1 cellular context compared by ENCODE assay signal in the genomic region with DNA sequence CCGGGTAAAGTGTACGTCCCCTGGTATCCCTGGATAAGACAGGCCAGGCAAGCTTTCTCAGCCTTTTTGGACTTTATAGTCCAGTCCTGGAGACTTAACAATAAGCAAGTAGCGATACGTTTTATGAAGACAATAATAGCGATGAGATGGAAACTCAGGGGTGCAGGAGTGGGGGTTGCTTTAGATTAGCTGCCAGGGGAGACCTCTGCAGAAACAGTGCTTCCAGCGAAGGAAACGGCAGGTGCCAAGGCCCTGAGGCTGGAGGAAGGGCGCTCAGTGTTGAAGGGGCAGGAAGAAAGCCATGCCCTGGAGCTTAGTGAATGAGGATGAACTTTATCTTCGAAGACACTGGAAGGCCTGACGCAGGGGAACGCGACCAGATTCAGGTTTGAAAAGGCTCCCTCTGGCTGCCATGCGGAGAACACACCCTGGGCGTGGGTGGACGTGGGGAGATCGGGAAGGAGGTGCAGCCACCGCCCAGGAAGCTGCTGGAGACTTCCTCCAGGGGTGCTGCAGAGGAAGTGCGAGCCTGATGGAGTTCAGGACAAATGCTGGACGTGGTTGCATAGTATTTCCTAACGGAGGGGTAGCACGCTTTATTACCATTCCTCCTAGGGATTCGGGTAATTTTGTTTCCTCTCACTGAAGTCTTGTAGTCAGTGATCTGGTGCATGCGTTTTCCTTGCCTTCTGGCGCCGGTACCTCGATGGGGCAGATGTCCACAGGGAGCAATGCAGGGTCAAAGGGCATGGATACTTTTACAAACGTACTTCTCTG.
A peak's percentile ranks its signal among the peaks of the same experiment; 100 is the strongest.
TF ChIP-seq lines count a peak whose summit lies in the region.

No MANE protein-coding gene starts in this region.

TF ChIP-seq in GM12878, 131 proteins besides CTCF, POLR2A, EP300 and RAD21 (continued from another document and continues in another):
- TF ChIP-seq BRCA1 (IDR thresholded peaks at IDR 0.05; ENCODE audit: low read depth, low read length) (no peak), SMAD5 (IDR thresholded peaks at IDR 0.05; ENCODE audit: low read depth) (no peak), IKZF2 (IDR thresholded peaks at IDR 0.05) (peak; percentile 93), CHD2 (IDR thresholded peaks at IDR 0.05; ENCODE audit: borderline replicate concordance, low read depth, low read length) (peak; percentile 61; the same call in 1 of the 2 replicates), MYC (IDR thresholded peaks at IDR 0.05; ENCODE audit: insufficient read depth, insufficient read length, insufficient replicate concordance, low read length, severe bottlenecking) (no peak), BMI1 (IDR thresholded peaks at IDR 0.05; ENCODE audit: borderline replicate concordance) (no peak), MTA3 (IDR thresholded peaks at IDR 0.05; ENCODE audit: borderline replicate concordance, low read length) (no peak), EGR1 (IDR thresholded peaks at IDR 0.05; ENCODE audit: borderline replicate concordance in 1 of 2, low read depth in 2 of 2, low read length in 2 of 2) (peak; percentile 84 to 100), RBBP5 (conservative IDR thresholded peaks at IDR 0.05) (no peak), EZH2 (IDR thresholded peaks at IDR 0.05; ENCODE audit: borderline replicate concordance, control insufficient read depth, low read depth, low read length) (no peak), IRF4 (IDR thresholded peaks at IDR 0.05; ENCODE audit: low read depth, low read length) (peak; percentile 72; the same call in 1 of the 2 replicates), RELA (IDR thresholded peaks at IDR 0.05; ENCODE audit: borderline replicate concordance, partially characterized antibody) (no peak), JUND (IDR thresholded peaks at IDR 0.05; ENCODE audit: low read depth, low read length) (no peak), DPF2 (IDR thresholded peaks at IDR 0.05) (peak; percentile 6; the same call in 1 of the 2 replicates), MTA2 (IDR thresholded peaks at IDR 0.05; ENCODE audit: low read depth) (peak; percentile 27; the same call in 1 of the 2 replicates), GABPA (IDR thresholded peaks at IDR 0.05; ENCODE audit: low read depth) (peak; percentile 26; the same call in 1 of the 2 replicates), KLF5 (IDR thresholded peaks at IDR 0.05; ENCODE audit: partially characterized antibody) (no peak), KAT2A (conservative IDR thresholded peaks at IDR 0.05; ENCODE audit: control insufficient read depth, low read depth, low read length) (no peak), YBX1 (IDR thresholded peaks at IDR 0.05) (no peak), NR2C1 (IDR thresholded peaks at IDR 0.05) (peak; percentile 55), ZSCAN29 (IDR thresholded peaks at IDR 0.05) (no peak), ZNF274 (IDR thresholded peaks at IDR 0.05; ENCODE audit: insufficient read depth, insufficient read length) (no peak), SUPT20H (IDR thresholded peaks at IDR 0.05; ENCODE audit: borderline replicate concordance, control insufficient read depth, low read depth, low read length) (no peak), NBN (IDR thresholded peaks at IDR 0.05) (peak; percentile 89), ATF7 (IDR thresholded peaks at IDR 0.05; ENCODE audit: low read depth) (peak; percentile 76), STAT3 (IDR thresholded peaks at IDR 0.05; ENCODE audit: low read depth, low read length) (no peak), BCL11A (IDR thresholded peaks at IDR 0.05; ENCODE audit: low read depth, low read length) (no peak), RAD51 (IDR thresholded peaks at IDR 0.05) (no peak), FOXM1 (IDR thresholded peaks at IDR 0.05; ENCODE audit: low read depth, low read length) (peak; percentile 43; the same call in 1 of the 2 replicates), TBL1XR1 (IDR thresholded peaks at IDR 0.05; ENCODE audit: low read depth, low read length) (no peak), ZNF622 (IDR thresholded peaks at IDR 0.05) (no peak)
- TF ChIP-seq, protein P1, sequence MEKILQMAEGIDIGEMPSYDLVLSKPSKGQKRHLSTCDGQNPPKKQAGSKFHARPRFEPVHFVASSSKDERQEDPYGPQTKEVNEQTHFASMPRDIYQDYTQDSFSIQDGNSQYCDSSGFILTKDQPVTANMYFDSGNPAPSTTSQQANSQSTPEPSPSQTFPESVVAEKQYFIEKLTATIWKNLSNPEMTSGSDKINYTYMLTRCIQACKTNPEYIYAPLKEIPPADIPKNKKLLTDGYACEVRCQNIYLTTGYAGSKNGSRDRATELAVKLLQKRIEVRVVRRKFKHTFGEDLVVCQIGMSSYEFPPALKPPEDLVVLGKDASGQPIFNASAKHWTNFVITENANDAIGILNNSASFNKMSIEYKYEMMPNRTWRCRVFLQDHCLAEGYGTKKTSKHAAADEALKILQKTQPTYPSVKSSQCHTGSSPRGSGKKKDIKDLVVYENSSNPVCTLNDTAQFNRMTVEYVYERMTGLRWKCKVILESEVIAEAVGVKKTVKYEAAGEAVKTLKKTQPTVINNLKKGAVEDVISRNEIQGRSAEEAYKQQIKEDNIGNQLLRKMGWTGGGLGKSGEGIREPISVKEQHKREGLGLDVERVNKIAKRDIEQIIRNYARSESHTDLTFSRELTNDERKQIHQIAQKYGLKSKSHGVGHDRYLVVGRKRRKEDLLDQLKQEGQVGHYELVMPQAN (conservative IDR thresholded peaks at IDR 0.05) = no peak; the same call in 1 of the 2 replicates
- TF ChIP-seq, protein P2, sequence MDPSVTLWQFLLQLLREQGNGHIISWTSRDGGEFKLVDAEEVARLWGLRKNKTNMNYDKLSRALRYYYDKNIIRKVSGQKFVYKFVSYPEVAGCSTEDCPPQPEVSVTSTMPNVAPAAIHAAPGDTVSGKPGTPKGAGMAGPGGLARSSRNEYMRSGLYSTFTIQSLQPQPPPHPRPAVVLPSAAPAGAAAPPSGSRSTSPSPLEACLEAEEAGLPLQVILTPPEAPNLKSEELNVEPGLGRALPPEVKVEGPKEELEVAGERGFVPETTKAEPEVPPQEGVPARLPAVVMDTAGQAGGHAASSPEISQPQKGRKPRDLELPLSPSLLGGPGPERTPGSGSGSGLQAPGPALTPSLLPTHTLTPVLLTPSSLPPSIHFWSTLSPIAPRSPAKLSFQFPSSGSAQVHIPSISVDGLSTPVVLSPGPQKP (IDR thresholded peaks at IDR 0.05; ENCODE audit: low read depth, low read length) = peak; percentile 58; the same call in 1 of the 2 replicates
- TF ChIP-seq, protein P3, sequence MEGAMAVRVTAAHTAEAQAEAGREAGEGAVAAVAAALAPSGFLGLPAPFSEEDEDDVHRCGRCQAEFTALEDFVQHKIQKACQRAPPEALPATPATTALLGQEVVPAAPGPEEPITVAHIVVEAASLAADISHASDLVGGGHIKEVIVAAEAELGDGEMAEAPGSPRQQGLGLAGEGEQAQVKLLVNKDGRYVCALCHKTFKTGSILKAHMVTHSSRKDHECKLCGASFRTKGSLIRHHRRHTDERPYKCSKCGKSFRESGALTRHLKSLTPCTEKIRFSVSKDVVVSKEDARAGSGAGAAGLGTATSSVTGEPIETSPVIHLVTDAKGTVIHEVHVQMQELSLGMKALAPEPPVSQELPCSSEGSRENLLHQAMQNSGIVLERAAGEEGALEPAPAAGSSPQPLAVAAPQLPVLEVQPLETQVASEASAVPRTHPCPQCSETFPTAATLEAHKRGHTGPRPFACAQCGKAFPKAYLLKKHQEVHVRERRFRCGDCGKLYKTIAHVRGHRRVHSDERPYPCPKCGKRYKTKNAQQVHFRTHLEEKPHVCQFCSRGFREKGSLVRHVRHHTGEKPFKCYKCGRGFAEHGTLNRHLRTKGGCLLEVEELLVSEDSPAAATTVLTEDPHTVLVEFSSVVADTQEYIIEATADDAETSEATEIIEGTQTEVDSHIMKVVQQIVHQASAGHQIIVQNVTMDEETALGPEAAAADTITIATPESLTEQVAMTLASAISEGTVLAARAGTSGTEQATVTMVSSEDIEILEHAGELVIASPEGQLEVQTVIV (IDR thresholded peaks at IDR 0.05; ENCODE audit: borderline replicate concordance, partially characterized antibody) = no peak
- TF ChIP-seq, protein P4, sequence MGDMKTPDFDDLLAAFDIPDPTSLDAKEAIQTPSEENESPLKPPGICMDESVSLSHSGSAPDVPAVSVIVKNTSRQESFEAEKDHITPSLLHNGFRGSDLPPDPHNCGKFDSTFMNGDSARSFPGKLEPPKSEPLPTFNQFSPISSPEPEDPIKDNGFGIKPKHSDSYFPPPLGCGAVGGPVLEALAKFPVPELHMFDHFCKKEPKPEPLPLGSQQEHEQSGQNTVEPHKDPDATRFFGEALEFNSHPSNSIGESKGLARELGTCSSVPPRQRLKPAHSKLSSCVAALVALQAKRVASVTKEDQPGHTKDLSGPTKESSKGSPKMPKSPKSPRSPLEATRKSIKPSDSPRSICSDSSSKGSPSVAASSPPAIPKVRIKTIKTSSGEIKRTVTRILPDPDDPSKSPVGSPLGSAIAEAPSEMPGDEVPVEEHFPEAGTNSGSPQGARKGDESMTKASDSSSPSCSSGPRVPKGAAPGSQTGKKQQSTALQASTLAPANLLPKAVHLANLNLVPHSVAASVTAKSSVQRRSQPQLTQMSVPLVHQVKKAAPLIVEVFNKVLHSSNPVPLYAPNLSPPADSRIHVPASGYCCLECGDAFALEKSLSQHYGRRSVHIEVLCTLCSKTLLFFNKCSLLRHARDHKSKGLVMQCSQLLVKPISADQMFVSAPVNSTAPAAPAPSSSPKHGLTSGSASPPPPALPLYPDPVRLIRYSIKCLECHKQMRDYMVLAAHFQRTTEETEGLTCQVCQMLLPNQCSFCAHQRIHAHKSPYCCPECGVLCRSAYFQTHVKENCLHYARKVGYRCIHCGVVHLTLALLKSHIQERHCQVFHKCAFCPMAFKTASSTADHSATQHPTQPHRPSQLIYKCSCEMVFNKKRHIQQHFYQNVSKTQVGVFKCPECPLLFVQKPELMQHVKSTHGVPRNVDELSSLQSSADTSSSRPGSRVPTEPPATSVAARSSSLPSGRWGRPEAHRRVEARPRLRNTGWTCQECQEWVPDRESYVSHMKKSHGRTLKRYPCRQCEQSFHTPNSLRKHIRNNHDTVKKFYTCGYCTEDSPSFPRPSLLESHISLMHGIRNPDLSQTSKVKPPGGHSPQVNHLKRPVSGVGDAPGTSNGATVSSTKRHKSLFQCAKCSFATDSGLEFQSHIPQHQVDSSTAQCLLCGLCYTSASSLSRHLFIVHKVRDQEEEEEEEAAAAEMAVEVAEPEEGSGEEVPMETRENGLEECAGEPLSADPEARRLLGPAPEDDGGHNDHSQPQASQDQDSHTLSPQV (IDR thresholded peaks at IDR 0.05) = peak; percentile 85
- TF ChIP-seq, protein P5, sequence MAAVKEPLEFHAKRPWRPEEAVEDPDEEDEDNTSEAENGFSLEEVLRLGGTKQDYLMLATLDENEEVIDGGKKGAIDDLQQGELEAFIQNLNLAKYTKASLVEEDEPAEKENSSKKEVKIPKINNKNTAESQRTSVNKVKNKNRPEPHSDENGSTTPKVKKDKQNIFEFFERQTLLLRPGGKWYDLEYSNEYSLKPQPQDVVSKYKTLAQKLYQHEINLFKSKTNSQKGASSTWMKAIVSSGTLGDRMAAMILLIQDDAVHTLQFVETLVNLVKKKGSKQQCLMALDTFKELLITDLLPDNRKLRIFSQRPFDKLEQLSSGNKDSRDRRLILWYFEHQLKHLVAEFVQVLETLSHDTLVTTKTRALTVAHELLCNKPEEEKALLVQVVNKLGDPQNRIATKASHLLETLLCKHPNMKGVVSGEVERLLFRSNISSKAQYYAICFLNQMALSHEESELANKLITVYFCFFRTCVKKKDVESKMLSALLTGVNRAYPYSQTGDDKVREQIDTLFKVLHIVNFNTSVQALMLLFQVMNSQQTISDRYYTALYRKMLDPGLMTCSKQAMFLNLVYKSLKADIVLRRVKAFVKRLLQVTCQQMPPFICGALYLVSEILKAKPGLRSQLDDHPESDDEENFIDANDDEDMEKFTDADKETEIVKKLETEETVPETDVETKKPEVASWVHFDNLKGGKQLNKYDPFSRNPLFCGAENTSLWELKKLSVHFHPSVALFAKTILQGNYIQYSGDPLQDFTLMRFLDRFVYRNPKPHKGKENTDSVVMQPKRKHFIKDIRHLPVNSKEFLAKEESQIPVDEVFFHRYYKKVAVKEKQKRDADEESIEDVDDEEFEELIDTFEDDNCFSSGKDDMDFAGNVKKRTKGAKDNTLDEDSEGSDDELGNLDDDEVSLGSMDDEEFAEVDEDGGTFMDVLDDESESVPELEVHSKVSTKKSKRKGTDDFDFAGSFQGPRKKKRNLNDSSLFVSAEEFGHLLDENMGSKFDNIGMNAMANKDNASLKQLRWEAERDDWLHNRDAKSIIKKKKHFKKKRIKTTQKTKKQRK (IDR thresholded peaks at IDR 0.05; ENCODE audit: low read depth, low read length) = no peak
- TF ChIP-seq, protein P6, sequence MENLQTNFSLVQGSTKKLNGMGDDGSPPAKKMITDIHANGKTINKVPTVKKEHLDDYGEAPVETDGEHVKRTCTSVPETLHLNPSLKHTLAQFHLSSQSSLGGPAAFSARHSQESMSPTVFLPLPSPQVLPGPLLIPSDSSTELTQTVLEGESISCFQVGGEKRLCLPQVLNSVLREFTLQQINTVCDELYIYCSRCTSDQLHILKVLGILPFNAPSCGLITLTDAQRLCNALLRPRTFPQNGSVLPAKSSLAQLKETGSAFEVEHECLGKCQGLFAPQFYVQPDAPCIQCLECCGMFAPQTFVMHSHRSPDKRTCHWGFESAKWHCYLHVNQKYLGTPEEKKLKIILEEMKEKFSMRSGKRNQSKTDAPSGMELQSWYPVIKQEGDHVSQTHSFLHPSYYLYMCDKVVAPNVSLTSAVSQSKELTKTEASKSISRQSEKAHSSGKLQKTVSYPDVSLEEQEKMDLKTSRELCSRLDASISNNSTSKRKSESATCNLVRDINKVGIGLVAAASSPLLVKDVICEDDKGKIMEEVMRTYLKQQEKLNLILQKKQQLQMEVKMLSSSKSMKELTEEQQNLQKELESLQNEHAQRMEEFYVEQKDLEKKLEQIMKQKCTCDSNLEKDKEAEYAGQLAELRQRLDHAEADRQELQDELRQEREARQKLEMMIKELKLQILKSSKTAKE (IDR thresholded peaks at IDR 0.05; ENCODE audit: low read depth, poor library complexity, severe bottlenecking) = no peak
- TF ChIP-seq, protein P7, sequence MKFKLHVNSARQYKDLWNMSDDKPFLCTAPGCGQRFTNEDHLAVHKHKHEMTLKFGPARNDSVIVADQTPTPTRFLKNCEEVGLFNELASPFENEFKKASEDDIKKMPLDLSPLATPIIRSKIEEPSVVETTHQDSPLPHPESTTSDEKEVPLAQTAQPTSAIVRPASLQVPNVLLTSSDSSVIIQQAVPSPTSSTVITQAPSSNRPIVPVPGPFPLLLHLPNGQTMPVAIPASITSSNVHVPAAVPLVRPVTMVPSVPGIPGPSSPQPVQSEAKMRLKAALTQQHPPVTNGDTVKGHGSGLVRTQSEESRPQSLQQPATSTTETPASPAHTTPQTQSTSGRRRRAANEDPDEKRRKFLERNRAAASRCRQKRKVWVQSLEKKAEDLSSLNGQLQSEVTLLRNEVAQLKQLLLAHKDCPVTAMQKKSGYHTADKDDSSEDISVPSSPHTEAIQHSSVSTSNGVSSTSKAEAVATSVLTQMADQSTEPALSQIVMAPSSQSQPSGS (IDR thresholded peaks at IDR 0.05; ENCODE audit: low read length) = 0 out of 2 replicates have a peak, but pooled peaks have one; percentile 9
- TF ChIP-seq, protein P8, sequence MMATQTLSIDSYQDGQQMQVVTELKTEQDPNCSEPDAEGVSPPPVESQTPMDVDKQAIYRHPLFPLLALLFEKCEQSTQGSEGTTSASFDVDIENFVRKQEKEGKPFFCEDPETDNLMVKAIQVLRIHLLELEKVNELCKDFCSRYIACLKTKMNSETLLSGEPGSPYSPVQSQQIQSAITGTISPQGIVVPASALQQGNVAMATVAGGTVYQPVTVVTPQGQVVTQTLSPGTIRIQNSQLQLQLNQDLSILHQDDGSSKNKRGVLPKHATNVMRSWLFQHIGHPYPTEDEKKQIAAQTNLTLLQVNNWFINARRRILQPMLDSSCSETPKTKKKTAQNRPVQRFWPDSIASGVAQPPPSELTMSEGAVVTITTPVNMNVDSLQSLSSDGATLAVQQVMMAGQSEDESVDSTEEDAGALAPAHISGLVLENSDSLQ (IDR thresholded peaks at IDR 0.05) = peak; percentile 42; the same call in 1 of the 2 replicates
